In genomic region chr6:367891-368630, GRCh38 we compare ENCODE assay signal across 27 cellular contexts. TPM values are rescaled to one million over a fixed set of nuclear protein-coding genes. Genes with fewer than 3 reads are reported as not detected.
"Had no signal": no experiment of that assay in that cellular context is flagged by ENCODE, and none has a peak within 500 bp of the region (broad histone marks: within the 10 kb centered on the region; RNA-seq: fewer than 3 reads in every experiment).

No MANE protein-coding gene starts in this region.

- ATAC-seq: stimulated activated effector memory CD8-positive, alpha-beta T cell treated with anti-CD3 and anti-CD28 coated beads, Interleukin-12 subunit alpha, Interleukin-12 subunit beta, amount 100 ng/mL, for 72 hours; stimulated activated naive CD8-positive, alpha-beta T cell treated with anti-CD3 and anti-CD28 coated beads, Interleukin-15, Interleukin-2, amounts not matched to agents 100 U/mL and 50 U/mL, for 24 hours had no signal

- H3K4me1 ChIP-seq: esophagus squamous epithelium, parathyroid adenoma, prostate gland, right atrium auricular region, testis, tibial artery had no signal

- H3K27ac ChIP-seq: coronary artery, esophagus squamous epithelium, neural progenitor cell, parathyroid adenoma, prostate gland, right atrium auricular region, testis, tibial artery, upper lobe of left lung had no signal

- H3K4me2 ChIP-seq: neural progenitor cell, smooth muscle cell had no signal

- H3K36me3 Mint-ChIP-seq: memory B cell; neural progenitor cell; stimulated activated effector memory CD8-positive, alpha-beta T cell treated with anti-CD3 and anti-CD28 coated beads, Interleukin-12 subunit alpha, Interleukin-12 subunit beta, amount 100 ng/mL, for 72 hours had no signal

- H3K9me3 Mint-ChIP-seq: memory B cell had no signal

- H2AFZ ChIP-seq: neural progenitor cell, parathyroid adenoma had no signal

- DNase-seq: dermis blood vessel endothelial cell; effector memory CD4-positive, alpha-beta T cell; erythroblast; esophagus squamous epithelium; foreskin melanocyte; hypothalamus; immature natural killer cell; islet precursor cell; naive thymus-derived CD4-positive, alpha-beta T cell; stimulated activated CD4-positive, alpha-beta T cell treated with anti-CD3 and anti-CD28 coated beads, Interleukin-12 subunit alpha, Interleukin-12 subunit beta, amount 100 ng/mL, for 4 hours; stimulated activated CD4-positive, alpha-beta T cell treated with anti-CD3 and anti-CD28 coated beads, Interleukin-2, amount 100 ng/mL, for 24 hours; stimulated activated CD4-positive, alpha-beta T cell treated with anti-CD3 and anti-CD28 coated beads, Interleukin-4, amount 100 ng/mL, for 24 hours; stimulated activated naive CD8-positive, alpha-beta T cell treated with anti-CD3 and anti-CD28 coated beads, Interleukin-15, Interleukin-2, amounts not matched to agents 100 U/mL and 50 U/mL, for 24 hours; substantia nigra; testis; upper lobe of left lung had no signal

- H3K9me3 ChIP-seq: prostate gland, testis had no signal

- H3K4me3 ChIP-seq: coronary artery, esophagus squamous epithelium, lung, neural progenitor cell, prostate gland, right atrium auricular region, smooth muscle cell, testis, tibial artery, upper lobe of left lung had no signal

- H3K36me3 ChIP-seq: esophagus squamous epithelium, neural progenitor cell, prostate gland, right atrium auricular region, tibial artery, upper lobe of left lung had no signal

- H3K27ac Mint-ChIP-seq: immature natural killer cell; memory B cell; naive thymus-derived CD4-positive, alpha-beta T cell; nephron; neural progenitor cell; stimulated activated effector memory CD8-positive, alpha-beta T cell treated with anti-CD3 and anti-CD28 coated beads, Interleukin-12 subunit alpha, Interleukin-12 subunit beta, amount 100 ng/mL, for 72 hours had no signal

- H3K79me2 ChIP-seq: parathyroid adenoma had no signal

- H3K4me3 Mint-ChIP-seq: immature natural killer cell; memory B cell; naive thymus-derived CD4-positive, alpha-beta T cell; nephron; neural progenitor cell; stimulated activated effector memory CD8-positive, alpha-beta T cell treated with anti-CD3 and anti-CD28 coated beads, Interleukin-12 subunit alpha, Interleukin-12 subunit beta, amount 100 ng/mL, for 72 hours had no signal

RNA-seq across cellular contexts. Expression of gene IRF4, which starts 23.5 kb away (rescaled TPM):
- total RNA-seq: dermis blood vessel endothelial cell had no signal
